Comparison of ENCODE assay signal across 29 cellular contexts in the genomic region with DNA sequence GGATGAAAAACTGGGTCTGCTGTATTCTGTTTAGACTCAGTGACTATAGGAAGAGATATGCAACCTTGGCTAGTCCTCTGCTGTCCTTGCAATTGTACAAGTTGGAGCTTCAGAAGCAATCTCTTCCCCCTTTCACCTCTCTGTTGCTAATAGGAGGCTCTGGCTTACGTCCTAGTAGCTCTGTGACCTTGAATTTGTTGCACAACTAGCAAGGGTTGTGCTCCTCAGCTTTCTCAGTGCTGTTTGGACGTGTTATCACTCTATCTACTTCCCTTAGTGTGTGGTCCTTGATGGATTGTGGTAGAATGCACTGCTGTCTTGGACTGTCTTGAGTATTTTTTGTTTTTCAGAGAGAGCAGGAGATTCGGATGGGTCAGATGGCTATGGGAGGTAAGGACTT. TPM values are rescaled to one million over a fixed set of nuclear protein-coding genes. Genes with fewer than 3 reads are reported as not detected.
"Had no signal": no experiment of that assay in that cellular context is flagged by ENCODE, and none has a peak within 500 bp of the region (broad histone marks: within the 10 kb centered on the region; RNA-seq: fewer than 3 reads in every experiment).

No MANE protein-coding gene starts in this region.

- H3K9me3 Mint-ChIP-seq: activated B cell treated with CpG ODN at 0.5 μM for 24 hours; activated naive CD4-positive, alpha-beta T cell treated with anti-CD3 and anti-CD28 coated beads, Interleukin-2, amount 10 ng/mL, durations not matched to agents 7 days and 5 days; activated naive CD8-positive, alpha-beta T cell treated with anti-CD3 and anti-CD28 coated beads, Interleukin-2, amount 50 U/mL, for 24 hours; effector memory CD8-positive, alpha-beta T cell; naive thymus-derived CD8-positive, alpha-beta T cell; T-helper 1 cell treated with Interleukin-12 subunit alpha and Interleukin-12 subunit beta and Interleukin-4 antibody, amounts not matched to agents 30 μg/mL and 1 μg/mL, for 36 hours had no signal

- H3K9ac ChIP-seq: neural progenitor cell had no signal

- FAIRE-seq: colon, endothelial cell of umbilical vein, keratinocyte, urothelium cell line had no signal

- H3K9me3 ChIP-seq: esophagus muscularis mucosa, gastroesophageal sphincter, heart left ventricle, spleen, stomach, suprapubic skin, transverse colon had no signal

- H3K4me1 Mint-ChIP-seq: activated B cell treated with CpG ODN at 0.5 μM for 24 hours, brain had no signal

- H3K27ac Mint-ChIP-seq: activated B cell treated with CpG ODN at 0.5 μM for 24 hours; activated CD4-positive, alpha-beta T cell treated with anti-CD3 and anti-CD28 coated beads for 36 hours; activated naive CD4-positive, alpha-beta T cell treated with anti-CD3 and anti-CD28 coated beads, Interleukin-2, amount 10 ng/mL, durations not matched to agents 7 days and 5 days; activated naive CD8-positive, alpha-beta T cell treated with anti-CD3 and anti-CD28 coated beads, Interleukin-2, amount 50 U/mL, for 24 hours; effector memory CD8-positive, alpha-beta T cell; neural progenitor cell; T-helper 1 cell treated with Interleukin-12 subunit alpha and Interleukin-12 subunit beta and Interleukin-4 antibody, amounts not matched to agents 30 μg/mL and 1 μg/mL, for 36 hours had no signal

- H2AFZ ChIP-seq: neural progenitor cell had no signal

- DNase-seq: activated B cell treated with CpG ODN at 0.5 μM for 24 hours; activated CD4-positive, alpha-beta T cell treated with anti-CD3 and anti-CD28 coated beads for 36 hours; activated CD4-positive, alpha-beta T cell treated with anti-CD3 and anti-CD28 coated beads, Interleukin-2, amount 50 U/mL, for 4 hours; activated CD8-positive, alpha-beta memory T cell treated with anti-CD3 and anti-CD28 coated beads, Interleukin-2, amount 50 U/mL, for 48 hours; activated effector memory CD4-positive, alpha-beta T cell treated with Interleukin-2 at 50 U/mL for 16 hours; activated naive CD4-positive, alpha-beta T cell treated with anti-CD3 and anti-CD28 coated beads, Interleukin-2, amount 10 ng/mL, durations not matched to agents 7 days and 5 days; activated naive CD8-positive, alpha-beta T cell treated with anti-CD3 and anti-CD28 coated beads, Interleukin-2, amount 50 U/mL, for 24 hours; activated T-cell treated with anti-CD3 and anti-CD28 coated beads, Interleukin-2, amount 50 U/mL, for 48 hours; central memory CD4-positive, alpha-beta T cell; effector memory CD8-positive, alpha-beta T cell; heart left ventricle; naive thymus-derived CD8-positive, alpha-beta T cell; posterior cingulate gyrus; spleen; stimulated activated CD4-positive, alpha-beta T cell treated with anti-CD3 and anti-CD28 coated beads, Interleukin-4, amount 100 ng/mL, for 24 hours; stomach; T1000; transverse colon had no signal

- H3K4me1 ChIP-seq: neural progenitor cell, stomach, suprapubic skin, transverse colon had no signal

- H3K27me3 Mint-ChIP-seq: activated B cell treated with CpG ODN at 0.5 μM for 24 hours; activated CD4-positive, alpha-beta T cell treated with anti-CD3 and anti-CD28 coated beads for 36 hours; activated naive CD4-positive, alpha-beta T cell treated with anti-CD3 and anti-CD28 coated beads, Interleukin-2, amount 10 ng/mL, durations not matched to agents 7 days and 5 days; activated naive CD8-positive, alpha-beta T cell treated with anti-CD3 and anti-CD28 coated beads, Interleukin-2, amount 50 U/mL, for 24 hours; brain; effector memory CD8-positive, alpha-beta T cell; naive thymus-derived CD8-positive, alpha-beta T cell had no signal

- H3K27me3 ChIP-seq: esophagus muscularis mucosa, gastroesophageal sphincter, heart left ventricle, neural progenitor cell, spleen, stomach, suprapubic skin, transverse colon had no signal

- H3K4me3 Mint-ChIP-seq: activated B cell treated with CpG ODN at 0.5 μM for 24 hours; activated CD4-positive, alpha-beta T cell treated with anti-CD3 and anti-CD28 coated beads for 36 hours; activated naive CD4-positive, alpha-beta T cell treated with anti-CD3 and anti-CD28 coated beads, Interleukin-2, amount 10 ng/mL, durations not matched to agents 7 days and 5 days; activated naive CD8-positive, alpha-beta T cell treated with anti-CD3 and anti-CD28 coated beads, Interleukin-2, amount 50 U/mL, for 24 hours; brain; effector memory CD8-positive, alpha-beta T cell; naive thymus-derived CD8-positive, alpha-beta T cell; neural progenitor cell; T-helper 1 cell treated with Interleukin-12 subunit alpha and Interleukin-12 subunit beta and Interleukin-4 antibody, amounts not matched to agents 30 μg/mL and 1 μg/mL, for 36 hours had no signal

- H3K4me2 ChIP-seq: neural progenitor cell had no signal

- H3K27ac ChIP-seq: esophagus muscularis mucosa, gastroesophageal sphincter, neural progenitor cell, spleen, stomach, suprapubic skin, transverse colon had no signal

- H3K36me3 ChIP-seq: neural progenitor cell had no signal

- ATAC-seq: activated CD4-positive, alpha-beta T cell treated with anti-CD3 and anti-CD28 coated beads for 36 hours; activated naive CD8-positive, alpha-beta T cell treated with anti-CD3 and anti-CD28 coated beads, Interleukin-2, amount 50 U/mL, for 24 hours; effector memory CD8-positive, alpha-beta T cell; gastroesophageal sphincter; naive thymus-derived CD8-positive, alpha-beta T cell had no signal

- H3K4me3 ChIP-seq: esophagus muscularis mucosa, gastroesophageal sphincter, heart left ventricle, lung, neural progenitor cell, spleen, stomach, suprapubic skin, transverse colon had no signal

RNA-seq across cellular contexts. Expression of gene ITGB1BP2, which starts 3.4 kb away (rescaled TPM):
- polyA plus RNA-seq: naive thymus-derived CD8-positive, alpha-beta T cell had no signal
